16 cellular contexts compared by ENCODE assay signal in genomic region chr2:197085665-197086064, GRCh38.
"Had no signal": no experiment of that assay in that cellular context is flagged by ENCODE, and none has a peak within 500 bp of the region (broad histone marks: within the 10 kb centered on the region; RNA-seq: fewer than 3 reads in every experiment).

No MANE protein-coding gene starts in this region.

- H3K4me1 ChIP-seq: pancreas, SJCRH30 had no signal

- H3K27me3 Mint-ChIP-seq: activated naive CD8-positive, alpha-beta T cell treated with anti-CD3 and anti-CD28 coated beads, Interleukin-2, amount 10 ng/mL, durations not matched to agents 7 days and 5 days had no signal

- H3K4me3 Mint-ChIP-seq: activated naive CD8-positive, alpha-beta T cell treated with anti-CD3 and anti-CD28 coated beads, Interleukin-2, amount 10 ng/mL, durations not matched to agents 7 days and 5 days; neural crest cell had no signal

- H3K27me3 ChIP-seq: dorsolateral prefrontal cortex, esophagus muscularis mucosa, pancreas, SJCRH30, tibial nerve had no signal

- H3K9me3 ChIP-seq: esophagus muscularis mucosa, mucosa of descending colon, pancreas, SJCRH30, tibial nerve had no signal

- H3K27ac ChIP-seq: esophagus muscularis mucosa, pancreas, SJCRH30, tibial nerve had no signal

- DNase-seq: activated CD4-positive, alpha-beta T cell treated with anti-CD3 and anti-CD28 coated beads for 4 hours; activated CD8-positive, alpha-beta memory T cell treated with anti-CD3 and anti-CD28 coated beads for 24 hours; activated gamma-delta T cell; activated naive CD8-positive, alpha-beta T cell treated with anti-CD3 and anti-CD28 coated beads, Interleukin-2, amount 10 ng/mL, durations not matched to agents 7 days and 5 days; anterior cingulate cortex; dorsolateral prefrontal cortex; foreskin fibroblast; mammary epithelial cell; mucosa of descending colon; pancreas; SJCRH30; stimulated activated CD4-positive, alpha-beta T cell treated with anti-CD3 and anti-CD28 coated beads, Interleukin-4, amount 100 ng/mL, for 4 hours; T1000 had no signal
